Comparison of ENCODE assay signal across 5 cellular contexts in genomic region chr9:75651709-75652108, GRCh38.
"Had no signal": no experiment of that assay in that cellular context is flagged by ENCODE, and none has a peak within 500 bp of the region (broad histone marks: within the 10 kb centered on the region; RNA-seq: fewer than 3 reads in every experiment).

No MANE protein-coding gene starts in this region.

- DNase-seq: IMR-90 had no signal

- H3K27ac ChIP-seq: HL-60 had no signal

- H3K4me3 ChIP-seq: K562 had no signal

- ATAC-seq: HepG2, K562 had no signal

- FAIRE-seq: HepG2, HTR-8/SVneo, K562 had no signal
